In the genomic region with DNA sequence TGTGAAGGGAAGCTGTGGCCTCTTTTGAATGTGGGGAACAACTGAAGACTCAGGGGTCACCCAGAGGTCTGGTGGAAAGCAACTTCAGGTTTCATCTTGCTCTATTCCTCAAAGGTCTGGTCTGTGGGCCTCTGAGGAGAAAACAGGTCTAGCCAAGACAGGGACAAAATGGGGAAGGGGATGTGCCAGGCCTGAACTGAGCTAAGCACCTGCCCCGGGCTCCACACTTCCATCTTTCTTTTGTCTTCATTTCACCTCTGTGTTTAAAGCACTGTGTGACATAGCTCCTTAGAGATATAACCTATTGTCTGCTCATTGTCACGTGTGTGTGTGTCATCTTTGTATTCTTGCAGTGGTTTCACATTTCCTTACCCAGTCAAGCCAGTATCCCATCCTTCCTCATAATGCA, we compare ENCODE assay signal across 13 cellular contexts. TPM values are rescaled to one million over a fixed set of nuclear protein-coding genes. Genes with fewer than 3 reads are reported as not detected.
DNase-seq lines count a peak whose midpoint lies in the region; ATAC-seq and TF ChIP-seq lines count a peak whose summit lies in the region.
"Had no signal": no experiment of that assay in that cellular context is flagged by ENCODE, and none has a peak within 500 bp of the region (broad histone marks: within the 10 kb centered on the region; RNA-seq: fewer than 3 reads in every experiment).

No MANE protein-coding gene starts in this region.

- peaks cover 10% of the 10 kb centered on the region for H3K36me3 Mint-ChIP-seq in nephron progenitor cell (ENCODE audit: low read depth)

- H3K36me3 ChIP-seq in H7 (replicated peaks; ENCODE audit: control insufficient read depth, insufficient read depth, low read length), result peaks cover 1% of the 10 kb centered on the region

- DNase-seq in H7 (peak; percentile 19), SK-MEL-5 (ENCODE audit: low read depth, low spot score) (peak; percentile 17), fibroblast of pulmonary artery (ENCODE audit: low read depth) (peak; percentile 46), nephron progenitor cell (no peak), GM10266 (ENCODE audit: extremely low spot score) (no peak)
- no peak for DNase-seq in activated effector memory CD4-positive, alpha-beta T cell treated with Interleukin-2 at 50 U/mL for 16 hours
- DNase-seq: activated B cell treated with CpG ODN at 0.5 μM for 24 hours; activated effector memory CD4-positive, alpha-beta T cell treated with anti-CD3 and anti-CD28 coated beads, Interleukin-2, amount 50 U/mL, for 16 hours; left cardiac atrium; NK-92 treated with Interleukin-12 subunit alpha and Interleukin-12 subunit beta, amount 100 ng/mL, for 24 hours; stimulated activated naive CD4-positive, alpha-beta T cell treated with Interleukin-2 at 50 U/mL for 16 hours had no signal

- no peak overlapping the region for H3K4me3 ChIP-seq in H7 (ENCODE audit: insufficient read depth, low read depth, low read length)
- H3K4me3 ChIP-seq in fibroblast of pulmonary artery (replicated peaks; ENCODE audit: low read depth, low read length), result no peak overlapping the region
- no peak overlapping the region for H3K4me3 ChIP-seq in skin epidermis

- ATAC-seq in GM18907 (IDR thresholded peaks at IDR 0.05; ENCODE audit: unreplicated experiment), result no peak
- ATAC-seq: left cardiac atrium had no signal

- peaks cover 39% of the 10 kb centered on the region for H3K4me1 Mint-ChIP-seq in nephron progenitor cell

- H3K4me3 Mint-ChIP-seq in nephron progenitor cell, result no peak overlapping the region
- H3K4me3 Mint-ChIP-seq: activated B cell treated with CpG ODN at 0.5 μM for 24 hours had no signal

- H3K27ac ChIP-seq in skin epidermis, result peak overlapping the region in 13 of 21 experiments; percentile 7 to 81 (median 61)

- peaks cover 2% of the 10 kb centered on the region for H3K27me3 Mint-ChIP-seq in nephron progenitor cell (ENCODE audit: low read depth, poor library complexity)
- H3K27me3 Mint-ChIP-seq: activated B cell treated with CpG ODN at 0.5 μM for 24 hours had no signal

- H3K27me3 ChIP-seq in H7 (ENCODE audit: control insufficient read depth, insufficient read depth, low read length), result no peaks in the 10 kb centered on the region

- no peak for TF ChIP-seq CTCF in fibroblast of pulmonary artery (IDR thresholded peaks at IDR 0.05; ENCODE audit: low read length, missing control alignments)
- no peak for TF ChIP-seq CTCF in nephron progenitor cell (IDR thresholded peaks at IDR 0.05)
- no peak for TF ChIP-seq CTCF in GM10266 (IDR thresholded peaks at IDR 0.05; ENCODE audit: control insufficient read depth, insufficient read depth, low read depth, missing control alignments)

- H3K9me3 Mint-ChIP-seq in nephron progenitor cell, result peaks cover 10% of the 10 kb centered on the region
- H3K9me3 Mint-ChIP-seq: activated B cell treated with CpG ODN at 0.5 μM for 24 hours had no signal

- H3K27ac Mint-ChIP-seq in nephron progenitor cell, result no peak overlapping the region
- H3K27ac Mint-ChIP-seq: activated B cell treated with CpG ODN at 0.5 μM for 24 hours had no signal

- in situ Hi-C loops in SK-MEL-5 (cut with HindIII; ENCODE audit: low pct_unique_long_range_greater_than_20kb, low sequenced_read_pairs), result no loop called here

RNA-seq across cellular contexts. Expression of a gene that starts 19.9 kb away (rescaled TPM):
- 0.30 and 1.4 TPM in 2 replicates for total RNA-seq in H7 (2014; rRNA removed; shearing (Covaris generic))
- total RNA-seq in SK-MEL-5 (2014; rRNA removed; shearing (Covaris generic)), result 873 and 1,003 TPM in 2 replicates
- polyA plus RNA-seq in SK-MEL-5 (2015; cell fraction: cytosol; rRNA removed), result 2,563 and 2,956 TPM in 2 replicates
- 251 and 324 TPM in 2 replicates for polyA plus RNA-seq in SK-MEL-5 (2015; cell fraction: nucleus; rRNA removed)
- total RNA-seq: activated B cell treated with CpG ODN at 0.5 μM for 24 hours had no signal

RNA-seq across cellular contexts. Expression of a gene that starts 25.6 kb away (rescaled TPM):
- 11.5 and 13.6 TPM in 2 replicates for total RNA-seq in H7 (2014; rRNA removed; shearing (Covaris generic))
- total RNA-seq in SK-MEL-5 (2014; rRNA removed; shearing (Covaris generic)), result 8.1 and 10.5 TPM in 2 replicates
- polyA plus RNA-seq in SK-MEL-5 (2015; cell fraction: cytosol; rRNA removed), result 8.1 and 16.6 TPM in 2 replicates
- 18.1 and 24.7 TPM in 2 replicates for polyA plus RNA-seq in SK-MEL-5 (2015; cell fraction: nucleus; rRNA removed)

RNA-seq across cellular contexts. Expression of a gene that starts 31.4 kb away (rescaled TPM):
- 0.76 TPM in 1 of 2 replicates, not detected in the other for total RNA-seq in H7 (2014; rRNA removed; shearing (Covaris generic))
- total RNA-seq in SK-MEL-5 (2014; rRNA removed; shearing (Covaris generic)), result not detected in 2 replicates
- 0.04 TPM in 1 of 2 replicates, not detected in the other for polyA plus RNA-seq in SK-MEL-5 (2015; cell fraction: cytosol; rRNA removed)
- polyA plus RNA-seq in SK-MEL-5 (2015; cell fraction: nucleus; rRNA removed), result not detected in 2 replicates

RNA-seq across cellular contexts. Expression of a gene that starts 43.2 kb away (rescaled TPM):
- total RNA-seq in H7 (2014; rRNA removed; shearing (Covaris generic)), result 787 and 838 TPM in 2 replicates
- total RNA-seq in SK-MEL-5 (2014; rRNA removed; shearing (Covaris generic)), result 221 and 250 TPM in 2 replicates
- polyA plus RNA-seq in SK-MEL-5 (2015; cell fraction: cytosol; rRNA removed), result 308 and 318 TPM in 2 replicates
- 83.4 and 96.2 TPM in 2 replicates for polyA plus RNA-seq in SK-MEL-5 (2015; cell fraction: nucleus; rRNA removed)

RNA-seq across cellular contexts. Expression of a gene that starts 53.2 kb away (rescaled TPM):
- 91.1 and 134 TPM in 2 replicates for total RNA-seq in H7 (2014; rRNA removed; shearing (Covaris generic))
- total RNA-seq in SK-MEL-5 (2014; rRNA removed; shearing (Covaris generic)), result 18.9 and 25.7 TPM in 2 replicates
- 34.2 and 44.7 TPM in 2 replicates for polyA plus RNA-seq in SK-MEL-5 (2015; cell fraction: cytosol; rRNA removed)
- polyA plus RNA-seq in SK-MEL-5 (2015; cell fraction: nucleus; rRNA removed), result 144 and 159 TPM in 2 replicates

Comparison
In these comparisons a context has a peak if more than half of its experiments do, and no peak if none do; other contexts are left out.
1. DNase-seq: peak in H7 (single experiment), SK-MEL-5 (single experiment) and fibroblast of pulmonary artery (single experiment); none in nephron progenitor cell (single experiment), activated effector memory CD4-positive, alpha-beta T cell treated with Interleukin-2 at 50 U/mL for 16 hours (single experiment) and GM10266 (single experiment).
2. RNA of a gene that starts 19.9 kb away (total RNA-seq): 873 to 1,003 TPM in SK-MEL-5; 0.30 to 1.4 TPM in H7; every median in the first group is over 100 times any median in the second.